ENCODE assay signal across 21 cellular contexts in genomic region chr7:96976106-96976505, GRCh38. TPM values are rescaled to one million over a fixed set of nuclear protein-coding genes. Genes with fewer than 3 reads are reported as not detected.
DNase-seq lines count a peak whose midpoint lies in the region; ATAC-seq, FAIRE-seq and TF ChIP-seq lines count a peak whose summit lies in the region.
"Had no signal": no experiment of that assay in that cellular context is flagged by ENCODE, and none has a peak within 500 bp of the region (broad histone marks: within the 10 kb centered on the region; RNA-seq: fewer than 3 reads in every experiment).

No MANE protein-coding gene starts in this region.

- ATAC-seq in K562, result no peak
- no peak for ATAC-seq in GM21717 (IDR thresholded peaks at IDR 0.05; ENCODE audit: unreplicated experiment)
- no peak for ATAC-seq in GM21723 (IDR thresholded peaks at IDR 0.05; ENCODE audit: unreplicated experiment)
- ATAC-seq: A549 had no signal

- H3K9me1 ChIP-seq in K562 (ENCODE audit: control insufficient read depth, insufficient read depth, low read length), result no peaks in the 10 kb centered on the region

- H3K4me2 ChIP-seq in K562 (ENCODE audit: insufficient read depth, low read length) (no peak overlapping the region), OCI-LY7 (ENCODE audit: low read length) (no peak overlapping the region)
- H3K4me2 ChIP-seq: A549 had no signal

- no peak overlapping the region for H3K9ac ChIP-seq in K562 (ENCODE audit: insufficient read depth in 1 of 2, low read depth in 2 of 2, low read length in 2 of 2)
- H3K9ac ChIP-seq: GM23248 had no signal

- WGBS in K562 (ENCODE audit: insufficient coverage, low coverage, missing lambda C conversion rate), result 0% methylated on average over 2 of the region's 2 CpGs

- POLR2A ChIA-PET in A673 (lab: Charles Lee; ENCODE audit: low non-redundant PET), result interaction anchor here (0.6 kb wide), 1 partner anchor 1181 kb away, joined by 3 read pairs; no protein-coding TSS in a partner anchor
- POLR2A ChIA-PET in K562 (lab: Yijun Ruan, JAX), result interaction anchor here (1.3 kb wide), 1 partner anchor 12 kb away, joined by 3 read pairs; no protein-coding TSS in a partner anchor
- POLR2A ChIA-PET in OCI-LY7 (lab: Charles Lee), result no interaction called here

- no peak for TF ChIP-seq RAD21 in K562 (CRISPR knock-in tag; conservative IDR thresholded peaks at IDR 0.05 in 1 of 2, IDR thresholded peaks at IDR 0.05 in 1 of 2)

- TF ChIP-seq POLR2A in K562 (conservative IDR thresholded peaks at IDR 0.05), result no peak

- CTCF ChIA-PET in A673 (lab: Charles Lee), result no interaction called here
- CTCF ChIA-PET in K562 (lab: Yijun Ruan, JAX; ENCODE audit: low intra/inter-chr PET ratio), result no interaction called here
- CTCF ChIA-PET in OCI-LY7 (lab: Charles Lee; ENCODE audit: unreplicated experiment), result no interaction called here

- H3K36me3 ChIP-seq in A673 (ENCODE audit: insufficient read depth, low read length, poor library complexity, severe bottlenecking) (no peaks in the 10 kb centered on the region), K562 (ENCODE audit: control insufficient read depth, insufficient read depth, low read length) (no peaks in the 10 kb centered on the region), OCI-LY7 (ENCODE audit: insufficient read depth, low read length) (no peaks in the 10 kb centered on the region)

- DNase-seq in A673 (ENCODE audit: low spot score), result peak; percentile 18
- peak; percentile 1 for DNase-seq in NCI-H460 (ENCODE audit: extremely low read depth, low read depth)
- DNase-seq in K562 (ENCODE audit: extremely low read depth in 1 of 4, low spot score in 3 of 4), result no peak
- no peak for DNase-seq in neural crest cell (ENCODE audit: low read depth, low spot score)
- DNase-seq in OCI-LY7 (ENCODE audit: low spot score), result no peak
- DNase-seq: 8988T; C1 segment of cervical spinal cord; Calu3; CD4-positive, alpha-beta memory T cell; COR-L47; DND-41; GM23248; H7; HCEC 1CT had no signal

- intact Hi-C loops in A673 (cut with micrococcal nuclease; ENCODE audit: unreplicated experiment) (no loop called here), K562 (cut with micrococcal nuclease) (no loop called here), OCI-LY7 (cut with micrococcal nuclease; ENCODE audit: unreplicated experiment) (no loop called here)

- H3K27me3 ChIP-seq in A673 (replicated peaks; ENCODE audit: insufficient read depth, low read depth, low read length, poor library complexity) (no peaks in the 10 kb centered on the region), K562 (ENCODE audit: control insufficient read depth in 2 of 2, insufficient read depth in 2 of 2, low read length in 2 of 2) (no peaks in the 10 kb centered on the region; a peak in 1 of 5 replicates)

- no peaks in the 10 kb centered on the region for H4K20me1 ChIP-seq in K562 (replicated peaks; ENCODE audit: control insufficient read depth, insufficient read depth, low read length)
- H4K20me1 ChIP-seq in OCI-LY7 (ENCODE audit: insufficient read depth, low read length), result no peaks in the 10 kb centered on the region

- peak overlapping the region; percentile 24 for H3K27ac Mint-ChIP-seq in neural crest cell (ENCODE audit: unreplicated experiment)
- H3K27ac Mint-ChIP-seq: CD4-positive, alpha-beta memory T cell had no signal

- no peak overlapping the region for H3K4me3 ChIP-seq in A673 (ENCODE audit: low read depth, low read length, poor library complexity, severe bottlenecking)
- no peak overlapping the region for H3K4me3 ChIP-seq in K562
- H3K4me3 ChIP-seq in OCI-LY7 (ENCODE audit: low read depth, low read length, poor library complexity, severe bottlenecking), result no peak overlapping the region
- H3K4me3 ChIP-seq: A549, GM23248 had no signal

- H3K4me1 ChIP-seq in A673 (ENCODE audit: insufficient read depth, low read length, poor library complexity, severe bottlenecking) (peaks cover 5% of the 10 kb centered on the region), K562 (replicated peaks in 1 of 2; ENCODE audit: control insufficient read depth in 2 of 2, insufficient read depth in 2 of 2, low read length in 2 of 2) (no peaks in the 10 kb centered on the region), OCI-LY7 (ENCODE audit: insufficient read depth, low read length, poor library complexity, severe bottlenecking) (no peaks in the 10 kb centered on the region)
- H3K4me1 ChIP-seq: A549 had no signal

- in situ Hi-C loops in K562 (cut with MboI), result no loop called here

- H3K36me3 Mint-ChIP-seq in neural crest cell (ENCODE audit: low read depth), result no peaks in the 10 kb centered on the region
- H3K36me3 Mint-ChIP-seq: CD4-positive, alpha-beta memory T cell had no signal

- FAIRE-seq in K562 (lab: Jason Lieb, UNC), result no peak
- FAIRE-seq: A549, G401.6, GM12892, H1 had no signal

- H3K9me2 ChIP-seq in OCI-LY7 (ENCODE audit: insufficient read depth, low read length), result no peaks in the 10 kb centered on the region

- H2AFZ ChIP-seq in K562 (ENCODE audit: low read depth, low read length) (no peak overlapping the region), OCI-LY7 (ENCODE audit: low read length) (no peak overlapping the region)
- H2AFZ ChIP-seq: GM23248 had no signal

- H3K9me3 Mint-ChIP-seq in neural crest cell, result no peaks in the 10 kb centered on the region
- H3K9me3 Mint-ChIP-seq: CD4-positive, alpha-beta memory T cell had no signal

- H3K4me1 Mint-ChIP-seq in neural crest cell, result no peaks in the 10 kb centered on the region
- H3K4me1 Mint-ChIP-seq: CD4-positive, alpha-beta memory T cell had no signal

- peaks cover 93% of the 10 kb centered on the region for H3K27me3 Mint-ChIP-seq in neural crest cell (ENCODE audit: low read depth)

- no peaks in the 10 kb centered on the region for H3K79me2 ChIP-seq in K562 (ENCODE audit: control insufficient read depth, insufficient read depth, low read length)
- no peaks in the 10 kb centered on the region for H3K79me2 ChIP-seq in OCI-LY7 (ENCODE audit: insufficient read depth, low read depth, low read length)

- H3K4me3 Mint-ChIP-seq in neural crest cell, result no peak overlapping the region
- H3K4me3 Mint-ChIP-seq: CD4-positive, alpha-beta memory T cell had no signal

- no peak for TF ChIP-seq EP300 in K562 (IDR thresholded peaks at IDR 0.05; ENCODE audit: low read length)

- TF ChIP-seq CTCF in A673 (conservative IDR thresholded peaks at IDR 0.05; ENCODE audit: low read depth, low read length), result no peak
- no peak for TF ChIP-seq CTCF in K562 (IDR thresholded peaks at IDR 0.05 in 2 of 3, conservative IDR thresholded peaks at IDR 0.05 in 1 of 3; ENCODE audit: insufficient read depth in 2 of 3, low read depth in 1 of 3, low read length in 3 of 3)
- no peak for TF ChIP-seq CTCF in neural crest cell (conservative IDR thresholded peaks at IDR 0.05)
- no peak for TF ChIP-seq CTCF in OCI-LY7 (conservative IDR thresholded peaks at IDR 0.05; ENCODE audit: low read length)

- H3K9me3 ChIP-seq in A673 (ENCODE audit: low read depth, low read length, poor library complexity, severe bottlenecking) (no peaks in the 10 kb centered on the region), K562 (replicated peaks; ENCODE audit: control insufficient read depth, insufficient read depth, low read depth, low read length) (no peaks in the 10 kb centered on the region), OCI-LY7 (ENCODE audit: low read length) (no peaks in the 10 kb centered on the region)
- H3K9me3 ChIP-seq: A549 had no signal

- no TSS peak for BruUV-seq in A673 (replicated peaks; lab: Mats Ljungman, UMichigan)
- BruUV-seq in K562 (replicated peaks; lab: Mats Ljungman, UMichigan), result no TSS peak
- BruUV-seq in OCI-LY7 (replicated peaks; lab: Mats Ljungman, UMichigan), result no TSS peak

- no peak overlapping the region for H3K27ac ChIP-seq in A673 (ENCODE audit: low read depth, low read length, poor library complexity, severe bottlenecking)
- H3K27ac ChIP-seq in K562 (ENCODE audit: extremely low read depth, low read depth, low read length), result no peak overlapping the region
- no peak overlapping the region for H3K27ac ChIP-seq in OCI-LY7 (ENCODE audit: low read depth, low read length, poor library complexity, severe bottlenecking)
- H3K27ac ChIP-seq: A549, GM23248 had no signal

RNA-seq across cellular contexts. Expression of gene DLX6, which starts 29.2 kb away (rescaled TPM):
- total RNA-seq in A673 (2021) (17.9 and 19.3 TPM in 2 replicates), K562 (2014; rRNA removed) (not detected in 2 replicates), K562 (2014; rRNA removed; fragmentation: Illumina TruSeq; extraction: Trizol) (not detected in 2 replicates), K562 (2015; rRNA removed; fragmentation: Illumina TruSeq; extraction: Trizol) (not detected in 2 replicates), K562 (2021) (not detected in 2 replicates), neural crest cell (0.26 and 0.32 TPM in 2 replicates), OCI-LY7 (2022) (not detected in 2 replicates)
- total RNA-seq in NCI-H460 (2014; rRNA removed; shearing (Covaris generic)), result 0.12 and 0.17 TPM in 2 replicates
- 0.32 and 0.47 TPM in 2 replicates for polyA plus RNA-seq in NCI-H460 (2014; cell fraction: nucleus; rRNA removed)
- not detected in 2 replicates for total RNA-seq in K562 (2011; cell fraction: chromatin; rRNA removed; ENCODE audit: low replicate concordance)
- total RNA-seq in K562 (2011; cell fraction: nucleolus; rRNA removed), result not detected in 2 replicates
- total RNA-seq in K562 (2011; cell fraction: nucleoplasm; rRNA removed), result not detected in 2 replicates
- polyA plus RNA-seq in K562 (2011; rRNA removed) (not detected in 2 replicates), K562 (2014; fragmentation: Illumina TruSeq; extraction: Trizol) (not detected in 2 replicates), K562 (2014; fragmentation: Nextera tagmentation; extraction: Ambion mirVana) (not detected), K562 (2014; rRNA removed) (not detected in 2 replicates)
- not detected in 2 replicates for polyA plus RNA-seq in K562 (2011; cell fraction: cytosol; rRNA removed)
- polyA plus RNA-seq in K562 (2011; cell fraction: nucleus; rRNA removed), result not detected in 2 replicates
- polyA plus RNA-seq in K562 (2012), result not detected in 2 replicates
- polyA minus RNA-seq in K562 (2011; rRNA and poly(A)+ RNA removed), result not detected in 2 replicates
- not detected in 2 replicates for polyA minus RNA-seq in K562 (2011; cell fraction: cytosol; rRNA and poly(A)+ RNA removed)
- not detected in 2 replicates for polyA minus RNA-seq in K562 (2011; cell fraction: nucleus; rRNA and poly(A)+ RNA removed)
- total RNA-seq in OCI-LY7 (2014; rRNA removed; shearing (Covaris generic)), result not detected in 2 replicates
- total RNA-seq: CD4-positive, alpha-beta memory T cell; GM23248; H1; H7 had no signal
- polyA plus RNA-seq: A549; BJ; CD4-positive, alpha-beta memory T cell; GM23248; H1 had no signal

RNA-seq across cellular contexts. Expression of gene DLX5, which starts 48.5 kb away (rescaled TPM):
- total RNA-seq in A673 (2021), result 69.6 and 82.1 TPM in 2 replicates
- total RNA-seq in NCI-H460 (2014; rRNA removed; shearing (Covaris generic)), result not detected in 2 replicates
- not detected in 2 replicates for polyA plus RNA-seq in NCI-H460 (2014; cell fraction: nucleus; rRNA removed)
- not detected in 2 replicates for total RNA-seq in K562 (2011; cell fraction: chromatin; rRNA removed; ENCODE audit: low replicate concordance)
- not detected in 2 replicates for total RNA-seq in K562 (2011; cell fraction: nucleolus; rRNA removed)
- not detected in 2 replicates for total RNA-seq in K562 (2011; cell fraction: nucleoplasm; rRNA removed)
- total RNA-seq in K562 (2014; rRNA removed), result not detected in 2 replicates
- not detected in 2 replicates for total RNA-seq in K562 (2014; rRNA removed; fragmentation: Illumina TruSeq; extraction: Trizol)
- not detected in 2 replicates for total RNA-seq in K562 (2015; rRNA removed; fragmentation: Illumina TruSeq; extraction: Trizol)
- total RNA-seq in K562 (2021), result not detected in 2 replicates
- not detected in 2 replicates for polyA plus RNA-seq in K562 (2011; rRNA removed)
- polyA plus RNA-seq in K562 (2011; cell fraction: cytosol; rRNA removed), result not detected in 2 replicates
- polyA plus RNA-seq in K562 (2011; cell fraction: nucleus; rRNA removed), result not detected in 2 replicates
- polyA plus RNA-seq in K562 (2012), result not detected in 2 replicates
- not detected in 2 replicates for polyA plus RNA-seq in K562 (2014; fragmentation: Illumina TruSeq; extraction: Trizol)
- polyA plus RNA-seq in K562 (2014; fragmentation: Nextera tagmentation; extraction: Ambion mirVana), result not detected
- not detected in 2 replicates for polyA plus RNA-seq in K562 (2014; rRNA removed)
- not detected in 2 replicates for polyA minus RNA-seq in K562 (2011; rRNA and poly(A)+ RNA removed)
- not detected in 2 replicates for polyA minus RNA-seq in K562 (2011; cell fraction: cytosol; rRNA and poly(A)+ RNA removed)
- not detected in 2 replicates for polyA minus RNA-seq in K562 (2011; cell fraction: nucleus; rRNA and poly(A)+ RNA removed)
- 0.34 and 0.70 TPM in 2 replicates for total RNA-seq in neural crest cell
- total RNA-seq in OCI-LY7 (2014; rRNA removed; shearing (Covaris generic)), result not detected in 2 replicates
- total RNA-seq in OCI-LY7 (2022), result not detected in 2 replicates
- total RNA-seq: Calu3; CD4-positive, alpha-beta memory T cell; GM23248; H1; H7 had no signal
- polyA plus RNA-seq: A549; BJ; CD4-positive, alpha-beta memory T cell; GM23248; H1 had no signal

Comparison
In these comparisons a context has a peak if more than half of its experiments do, and no peak if none do; other contexts are left out.
1. DNase-seq: peak in A673 (single experiment) and NCI-H460 (single experiment); none in K562 (0 of 4), neural crest cell (single experiment) and OCI-LY7 (single experiment).
2. RNA of gene DLX6, which starts 29.2 kb away (total RNA-seq): 17.9 to 19.3 TPM in A673; 0.26 to 0.32 TPM in neural crest cell, 0.12 to 0.17 TPM in NCI-H460, not detected in K562 and not detected in OCI-LY7; every median in the first group is over 10 times any median in the second.
3. RNA of gene DLX5, which starts 48.5 kb away (total RNA-seq): 69.6 to 82.1 TPM in A673; 0.34 to 0.70 TPM in neural crest cell, not detected in NCI-H460, not detected in K562 and not detected in OCI-LY7; every median in the first group is over 10 times any median in the second.